ENCODE assay signal across 1 cellular context in genomic region chr11:3042496-3043314, GRCh38.
TF ChIP-seq lines count a peak whose summit lies in the region.

No MANE protein-coding gene starts in this region.

TF ChIP-seq in GM23338, 12 proteins besides CTCF, POLR2A, EP300 and RAD21 (continued from another document):
- TF ChIP-seq REST (IDR thresholded peaks at IDR 0.05; ENCODE audit: unreplicated experiment) (no peak), EZH2 (IDR thresholded peaks at IDR 0.05; ENCODE audit: low read depth, unreplicated experiment) (no peak), POLR2AphosphoS5 (IDR thresholded peaks at IDR 0.05; ENCODE audit: low read depth) (no peak)
